Comparison of ENCODE assay signal across 1 cellular context in the genomic region with DNA sequence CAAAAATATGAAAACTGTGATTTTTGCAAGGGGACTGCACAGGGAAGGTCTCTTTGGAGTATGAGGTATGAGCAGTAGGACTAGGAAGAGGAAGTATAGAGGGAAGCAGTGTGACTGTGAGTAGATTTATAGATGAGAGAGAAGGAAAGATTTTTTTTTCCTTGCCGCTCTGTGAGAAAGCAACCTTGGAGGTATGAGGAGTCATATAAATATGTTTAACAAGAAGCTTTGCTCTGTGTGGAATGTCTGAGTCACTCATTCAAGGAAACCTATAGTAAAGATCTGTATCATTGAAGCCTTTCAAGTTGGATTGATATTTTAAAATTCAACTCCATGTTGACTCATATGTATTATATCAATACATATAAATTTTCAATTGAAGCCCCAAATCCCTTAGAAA.
TF ChIP-seq lines count a peak whose summit lies in the region.

No MANE protein-coding gene starts in this region.

TF ChIP-seq in K562, 482 proteins besides CTCF, POLR2A, EP300 and RAD21:
- TF ChIP-seq ZNF133 (CRISPR knock-in tag; IDR thresholded peaks at IDR 0.05) (no peak), JUND (IDR thresholded peaks at IDR 0.05; ENCODE audit: borderline replicate concordance, low read depth, low read length) (peak; percentile 28; the same call in 1 of the 2 replicates), JUND (tag; IDR thresholded peaks at IDR 0.05; ENCODE audit: borderline replicate concordance, low read depth, low read length) (0 out of 3 replicates have a peak, but pooled peaks have one; percentile 19), ESRRB (CRISPR knock-in tag; IDR thresholded peaks at IDR 0.05; ENCODE audit: borderline replicate concordance) (no peak), MEIS2 (IDR thresholded peaks at IDR 0.05; ENCODE audit: partially characterized antibody) (peak; percentile 8), FOSL1 (tag; conservative IDR thresholded peaks at IDR 0.05) (peak; percentile 71)
